In genomic region chr13:61110804-61111203, GRCh38 we compare ENCODE assay signal across 19 cellular contexts.
"Had no signal": no experiment of that assay in that cellular context is flagged by ENCODE, and none has a peak within 500 bp of the region (broad histone marks: within the 10 kb centered on the region; RNA-seq: fewer than 3 reads in every experiment).

No MANE protein-coding gene starts in this region.

- H3K36me3 Mint-ChIP-seq: activated naive CD8-positive, alpha-beta T cell; naive thymus-derived CD4-positive, alpha-beta T cell; neural progenitor cell had no signal

- H3K27ac Mint-ChIP-seq: activated CD4-positive, alpha-beta T cell treated with anti-CD3 and anti-CD28 coated beads, Interleukin-2, amount 10 ng/mL, durations not matched to agents 7 days and 5 days; activated CD8-positive, alpha-beta T cell treated with anti-CD3 and anti-CD28 coated beads, Interleukin-2, amount 10 ng/mL, durations not matched to agents 7 days and 5 days; activated naive CD8-positive, alpha-beta T cell; effector memory CD8-positive, alpha-beta T cell; naive thymus-derived CD4-positive, alpha-beta T cell; neural progenitor cell had no signal

- ATAC-seq: activated CD8-positive, alpha-beta T cell treated with anti-CD3 and anti-CD28 coated beads, Interleukin-2, amount 10 ng/mL, durations not matched to agents 7 days and 5 days; effector memory CD8-positive, alpha-beta T cell; naive thymus-derived CD4-positive, alpha-beta T cell had no signal

- H3K4me3 Mint-ChIP-seq: activated CD4-positive, alpha-beta T cell treated with anti-CD3 and anti-CD28 coated beads, Interleukin-2, amount 10 ng/mL, durations not matched to agents 7 days and 5 days; activated CD8-positive, alpha-beta T cell treated with anti-CD3 and anti-CD28 coated beads, Interleukin-2, amount 10 ng/mL, durations not matched to agents 7 days and 5 days; activated naive CD8-positive, alpha-beta T cell; effector memory CD8-positive, alpha-beta T cell; naive thymus-derived CD4-positive, alpha-beta T cell; neural progenitor cell had no signal

- H3K27me3 Mint-ChIP-seq: activated CD4-positive, alpha-beta T cell treated with anti-CD3 and anti-CD28 coated beads, Interleukin-2, amount 10 ng/mL, durations not matched to agents 7 days and 5 days; activated naive CD8-positive, alpha-beta T cell; effector memory CD8-positive, alpha-beta T cell; naive thymus-derived CD4-positive, alpha-beta T cell had no signal

- H3K4me1 Mint-ChIP-seq: activated CD4-positive, alpha-beta T cell treated with anti-CD3 and anti-CD28 coated beads, Interleukin-2, amount 10 ng/mL, durations not matched to agents 7 days and 5 days; naive thymus-derived CD4-positive, alpha-beta T cell had no signal

- DNase-seq: activated CD4-positive, alpha-beta T cell treated with anti-CD3 and anti-CD28 coated beads, Interleukin-2, amount 10 ng/mL, durations not matched to agents 7 days and 5 days; activated CD4-positive, CD25-positive, alpha-beta regulatory T cell treated with anti-CD3 and anti-CD28 coated beads, Interleukin-2, amount 50 U/mL, for 72 hours; activated CD8-positive, alpha-beta T cell treated with anti-CD3 and anti-CD28 coated beads, Interleukin-2, amount 10 ng/mL, durations not matched to agents 7 days and 5 days; colonic mucosa; dorsolateral prefrontal cortex; effector memory CD8-positive, alpha-beta T cell; kidney glomerular epithelial cell; left ventricle myocardium inferior; naive thymus-derived CD4-positive, alpha-beta T cell; posterior cingulate gyrus; spleen; stimulated activated CD4-positive, alpha-beta T cell treated with anti-CD3 and anti-CD28 coated beads, Interleukin-4, amount 100 ng/mL, for 1 hour; stimulated activated naive CD4-positive, alpha-beta T cell; testis; trophoblast cell; uterus; WERI-Rb-1 had no signal
